13 cellular contexts compared by ENCODE assay signal in genomic region chr22:39041908-39042307, GRCh38. TPM values are rescaled to one million over a fixed set of nuclear protein-coding genes. Genes with fewer than 3 reads are reported as not detected.
A peak's percentile ranks its signal among the peaks of the same experiment; 100 is the strongest.
DNase-seq lines count a peak whose midpoint lies in the region; ATAC-seq, FAIRE-seq and TF ChIP-seq lines count a peak whose summit lies in the region.
"Had no signal": no experiment of that assay in that cellular context is flagged by ENCODE, and none has a peak within 500 bp of the region (broad histone marks: within the 10 kb centered on the region; RNA-seq: fewer than 3 reads in every experiment).

No MANE protein-coding gene starts in this region.

- no peak for FAIRE-seq in small intestine (lab: Jason Lieb, UNC)

- no peaks in the 10 kb centered on the region; the same call in 1 of the 2 replicates for H3K79me2 ChIP-seq in GM23338 (replicated peaks; ENCODE audit: insufficient read depth)

- peaks cover 48% of the 10 kb centered on the region for H3K4me1 Mint-ChIP-seq in CD4-positive, alpha-beta T cell (ENCODE audit: low read depth)
- H3K4me1 Mint-ChIP-seq in GM23338, result peaks cover 64% of the 10 kb centered on the region
- peaks cover 35% of the 10 kb centered on the region for H3K4me1 Mint-ChIP-seq in activated naive CD8-positive, alpha-beta T cell (ENCODE audit: low read depth)
- peaks cover 9% of the 10 kb centered on the region for H3K4me1 Mint-ChIP-seq in nephron

- intact Hi-C loops in CD4-positive, alpha-beta T cell (cut with DNase I, micrococcal nuclease), result loop anchor here in 1 of 2 experiments (5.0 kb wide), 2 partner anchors 35 to 45 kb away; no protein-coding TSS in a partner anchor

- CTCF ChIA-PET in CD4-positive, alpha-beta T cell (lab: Charles Lee), result no interaction called here

- H3K4me1 ChIP-seq in GM23338 (ENCODE audit: insufficient read depth) (peaks cover 44% of the 10 kb centered on the region), small intestine (ENCODE audit: control insufficient read depth in 2 of 2, insufficient read depth in 1 of 2, low read depth in 1 of 2, low read length in 1 of 2) (no peaks in the 10 kb centered on the region)
- H3K4me1 ChIP-seq: foreskin keratinocyte had no signal

- no peaks in the 10 kb centered on the region for H3K27me3 Mint-ChIP-seq in CD4-positive, alpha-beta T cell
- H3K27me3 Mint-ChIP-seq in GM23338 (ENCODE audit: insufficient read depth, low read depth, poor library complexity) (peaks cover 22% of the 10 kb centered on the region), nephron (ENCODE audit: low read depth) (peaks cover 7% of the 10 kb centered on the region)
- no peaks in the 10 kb centered on the region for H3K27me3 Mint-ChIP-seq in activated naive CD8-positive, alpha-beta T cell

- no peaks in the 10 kb centered on the region for H3K36me3 ChIP-seq in GM23338 (ENCODE audit: insufficient read depth)
- H3K36me3 ChIP-seq in small intestine (ENCODE audit: control insufficient read depth in 2 of 2, insufficient read depth in 2 of 2, low read length in 2 of 2), result no peaks in the 10 kb centered on the region

- ATAC-seq in CD4-positive, alpha-beta T cell (ENCODE audit: poor library complexity), result no peak
- ATAC-seq in GM23338, result no peak
- no peak for ATAC-seq in HG02981 (IDR thresholded peaks at IDR 0.05; ENCODE audit: unreplicated experiment)
- ATAC-seq: foreskin keratinocyte had no signal

- H3K9me3 Mint-ChIP-seq in CD4-positive, alpha-beta T cell, result no peaks in the 10 kb centered on the region
- H3K9me3 Mint-ChIP-seq in GM23338 (no peaks in the 10 kb centered on the region; the same call in 2 of the 3 replicates), nephron (no peaks in the 10 kb centered on the region)
- H3K9me3 Mint-ChIP-seq in activated naive CD8-positive, alpha-beta T cell (ENCODE audit: low read depth), result no peaks in the 10 kb centered on the region

- H3K4me3 ChIP-seq in GM23338, result peak overlapping the region; percentile 63
- no peak overlapping the region for H3K4me3 ChIP-seq in small intestine (ENCODE audit: low read depth in 1 of 2, low read length in 2 of 2)

- peak overlapping the region; percentile 85 for H3K27ac Mint-ChIP-seq in CD4-positive, alpha-beta T cell
- H3K27ac Mint-ChIP-seq in GM23338 (peak overlapping the region; percentile 36; the same call in 1 of the 2 replicates), nephron (peak overlapping the region in 1 of 3 experiments; percentile 49)
- peak overlapping the region; percentile 91 for H3K27ac Mint-ChIP-seq in activated naive CD8-positive, alpha-beta T cell

- 91 to 93% (median 92%) methylated on average over 7 of the region's 7 CpGs for WGBS in small intestine, 3 donors

- no peak for DNase-seq in CD4-positive, alpha-beta T cell
- DNase-seq in GM23338 (ENCODE audit: low spot score), result no peak
- DNase-seq in small intestine, result no peak
- no peak for DNase-seq in UCSD-AML1 (lab: John Stamatoyannopoulos, UW; ENCODE audit: unreplicated experiment)
- DNase-seq in activated CD8-positive, alpha-beta memory T cell treated with anti-CD3 and anti-CD28 coated beads, Interleukin-2, amount 50 U/mL, for 48 hours, result no peak
- DNase-seq: foreskin keratinocyte, NCI-H146, NCI-H82, tibial artery had no signal

- no peak overlapping the region for H2AFZ ChIP-seq in GM23338

- H3K9me2 ChIP-seq in GM23338 (ENCODE audit: insufficient read depth), result no peaks in the 10 kb centered on the region

- no peaks in the 10 kb centered on the region for H3K27me3 ChIP-seq in CD4-positive, alpha-beta T cell (ENCODE audit: control insufficient read depth, insufficient read depth, low read length)
- H3K27me3 ChIP-seq in GM23338 (ENCODE audit: insufficient read depth) (no peaks in the 10 kb centered on the region), small intestine (ENCODE audit: control insufficient read depth in 2 of 2, insufficient read depth in 2 of 2, low read length in 2 of 2) (no peaks in the 10 kb centered on the region)
- H3K27me3 ChIP-seq: foreskin keratinocyte, left lung, tibial artery had no signal

- no peaks in the 10 kb centered on the region for H4K20me1 ChIP-seq in GM23338 (replicated peaks; ENCODE audit: insufficient read depth)

- POLR2A ChIA-PET in CD4-positive, alpha-beta T cell (lab: Charles Lee), result no interaction called here

- no peaks in the 10 kb centered on the region for H3K9me3 ChIP-seq in CD4-positive, alpha-beta T cell (ENCODE audit: control insufficient read depth, low read length)
- no peaks in the 10 kb centered on the region for H3K9me3 ChIP-seq in small intestine (ENCODE audit: control insufficient read depth, low read depth)
- H3K9me3 ChIP-seq: left lung, tibial artery had no signal

- no peak for TF ChIP-seq CTCF in CD4-positive, alpha-beta T cell (IDR thresholded peaks at IDR 0.05)
- TF ChIP-seq CTCF in GM23338 (conservative IDR thresholded peaks at IDR 0.05; ENCODE audit: low read depth in 2 of 2) (no peak), nephron (IDR thresholded peaks at IDR 0.05; ENCODE audit: unreplicated experiment in 3 of 3) (no peak)

- peak overlapping the region; percentile 88 for H3K4me3 Mint-ChIP-seq in CD4-positive, alpha-beta T cell
- H3K4me3 Mint-ChIP-seq in GM23338, result peak overlapping the region; percentile 70; the same call in 1 of the 3 replicates
- peak overlapping the region; percentile 89 for H3K4me3 Mint-ChIP-seq in activated naive CD8-positive, alpha-beta T cell
- H3K4me3 Mint-ChIP-seq in nephron, result peak overlapping the region; percentile 92 to 95 (median 92)

- H3K27ac ChIP-seq in CD4-positive, alpha-beta T cell (ENCODE audit: low read depth, low read length), result no peak overlapping the region
- H3K27ac ChIP-seq in GM23338 (ENCODE audit: low read depth) (no peak overlapping the region), small intestine (ENCODE audit: low read depth in 1 of 2, low read length in 1 of 2) (no peak overlapping the region)
- H3K27ac ChIP-seq: foreskin keratinocyte had no signal

- H3K36me3 Mint-ChIP-seq in CD4-positive, alpha-beta T cell (ENCODE audit: low read depth), result peaks cover 28% of the 10 kb centered on the region
- H3K36me3 Mint-ChIP-seq in GM23338 (ENCODE audit: low read depth), result peaks cover 10% of the 10 kb centered on the region; the same call in 2 of the 3 replicates
- no peaks in the 10 kb centered on the region for H3K36me3 Mint-ChIP-seq in activated naive CD8-positive, alpha-beta T cell
- no peaks in the 10 kb centered on the region for H3K36me3 Mint-ChIP-seq in nephron (ENCODE audit: low read depth)

- peaks cover 18% of the 10 kb centered on the region; the same call in 1 of the 2 replicates for H3F3A ChIP-seq in GM23338 (replicated peaks; ENCODE audit: low read depth)

- H3K4me2 ChIP-seq in GM23338, result peak overlapping the region; percentile 82

TF ChIP-seq in GM23338, 12 proteins besides CTCF, POLR2A, EP300 and RAD21 (continues in another document):
- TF ChIP-seq POLR2AphosphoS5 (IDR thresholded peaks at IDR 0.05; ENCODE audit: low read depth), result no peak
- TF ChIP-seq JUNB (IDR thresholded peaks at IDR 0.05; ENCODE audit: unreplicated experiment), result no peak
- no peak for TF ChIP-seq CREB1 (CRISPR knock-in tag; IDR thresholded peaks at IDR 0.05; ENCODE audit: low read depth)
- no peak for TF ChIP-seq REST (IDR thresholded peaks at IDR 0.05; ENCODE audit: unreplicated experiment)

RNA-seq across cellular contexts. Expression of gene APOBEC3F, which starts 1.2 kb away (rescaled TPM):
- 1 to 10 TPM; 4.3 to 6.5 TPM for total RNA-seq in CD4-positive, alpha-beta T cell
- total RNA-seq in GM23338 (2014; rRNA removed; shearing (Covaris generic)), result 3.4 and 4.7 TPM in 2 replicates
- 3.4 and 3.5 TPM in 2 replicates for polyA plus RNA-seq in GM23338 (2016; fragmentation: Nextera tagmentation; extraction: Ambion mirVana)
- polyA plus RNA-seq in small intestine, result 1 to 10 TPM; 3.4 to 4.4 (median 3.8) TPM

RNA-seq across cellular contexts. Expression of gene APOBEC3D, which starts 21.0 kb away (rescaled TPM):
- 1 to 10 TPM; 7.4 to 8.0 TPM for total RNA-seq in CD4-positive, alpha-beta T cell
- 3.4 and 4.3 TPM in 2 replicates for total RNA-seq in GM23338 (2014; rRNA removed; shearing (Covaris generic))
- polyA plus RNA-seq in GM23338 (2016; fragmentation: Nextera tagmentation; extraction: Ambion mirVana), result 6.7 and 9.4 TPM in 2 replicates
- 1 to 10 TPM in 2 of 3 donors, not detected in 1; 1.1 to 2.9 TPM for polyA plus RNA-seq in small intestine
- total RNA-seq: foreskin keratinocyte had no signal

RNA-seq across cellular contexts. Expression of gene APOBEC3C, which starts 27.9 kb away (rescaled TPM):
- 10 to 100 TPM; 13.9 to 14.8 TPM for total RNA-seq in CD4-positive, alpha-beta T cell
- total RNA-seq in GM23338 (2014; rRNA removed; shearing (Covaris generic)), result 5.0 and 7.0 TPM in 2 replicates
- polyA plus RNA-seq in GM23338 (2016; fragmentation: Nextera tagmentation; extraction: Ambion mirVana) (49.2 and 49.3 TPM in 2 replicates), small intestine (10 to 100 TPM in 1 of 3 donors, 1 to 10 TPM in 2; 2.2 to 14.1 (median 8.4) TPM)

RNA-seq across cellular contexts. Expression of gene APOBEC3G, which starts 35.2 kb away (rescaled TPM):
- total RNA-seq in CD4-positive, alpha-beta T cell, result 10 to 100 TPM; 18.8 to 20.6 TPM
- total RNA-seq in GM23338 (2014; rRNA removed; shearing (Covaris generic)), result 2.6 and 3.3 TPM in 2 replicates
- polyA plus RNA-seq in GM23338 (2016; fragmentation: Nextera tagmentation; extraction: Ambion mirVana) (1.8 and 2.1 TPM in 2 replicates), small intestine (1 to 10 TPM; 1.3 to 8.0 (median 7.0) TPM)

RNA-seq across cellular contexts. Expression of gene APOBEC3H, which starts 55.1 kb away (rescaled TPM):
- under 1 TPM; 0.67 to 0.85 TPM for total RNA-seq in CD4-positive, alpha-beta T cell
- not detected in 2 replicates for total RNA-seq in GM23338 (2014; rRNA removed; shearing (Covaris generic))
- polyA plus RNA-seq in GM23338 (2016; fragmentation: Nextera tagmentation; extraction: Ambion mirVana), result not detected in 2 replicates
- polyA plus RNA-seq in small intestine, result under 1 TPM in 1 of 3 donors, not detected in 2; 0.12 TPM
